In the genomic region with DNA sequence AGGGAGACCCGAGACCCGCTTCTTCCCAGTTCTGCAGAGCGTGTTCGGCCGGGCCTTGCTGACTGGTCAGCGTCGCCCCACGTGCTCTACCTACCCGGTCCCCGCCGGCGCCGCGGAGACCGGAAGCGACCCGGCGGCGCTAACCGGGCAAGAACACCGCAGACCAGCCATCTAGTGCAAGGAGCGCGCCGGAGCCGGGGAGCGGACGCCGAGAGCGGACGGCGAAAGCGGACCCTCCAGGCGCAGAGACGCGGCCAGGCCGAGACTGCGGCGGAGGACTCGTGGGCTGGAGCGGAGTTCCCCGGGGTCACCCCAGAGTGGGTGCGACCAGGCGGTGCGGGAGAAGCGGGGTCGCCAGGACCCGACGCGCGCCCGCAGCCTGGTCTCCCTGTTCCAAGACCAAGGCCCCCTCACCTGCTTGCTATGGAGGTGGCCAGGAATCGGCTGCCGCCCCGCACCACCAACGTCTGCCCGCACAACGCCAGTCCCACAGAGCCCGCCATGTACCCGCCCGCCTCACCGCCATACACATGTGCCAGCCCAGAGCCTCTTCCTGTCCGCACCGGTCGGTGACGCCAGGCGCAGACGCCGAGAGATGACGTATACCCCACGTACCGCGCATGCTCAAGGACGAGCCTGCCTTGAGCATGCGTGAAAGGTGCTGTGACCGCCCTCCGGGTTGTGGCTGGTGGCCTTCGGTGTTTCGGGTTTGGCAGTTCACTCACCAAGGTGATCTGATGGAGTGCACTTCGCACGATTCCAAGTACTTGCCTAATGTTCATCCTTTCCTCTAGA, we compare ENCODE assay signal across 8 cellular contexts. TPM values are rescaled to one million over a fixed set of nuclear protein-coding genes. Genes with fewer than 3 reads are reported as not detected.
DNase-seq lines count a peak whose midpoint lies in the region; ATAC-seq, FAIRE-seq and TF ChIP-seq lines count a peak whose summit lies in the region.

A gene with protein sequence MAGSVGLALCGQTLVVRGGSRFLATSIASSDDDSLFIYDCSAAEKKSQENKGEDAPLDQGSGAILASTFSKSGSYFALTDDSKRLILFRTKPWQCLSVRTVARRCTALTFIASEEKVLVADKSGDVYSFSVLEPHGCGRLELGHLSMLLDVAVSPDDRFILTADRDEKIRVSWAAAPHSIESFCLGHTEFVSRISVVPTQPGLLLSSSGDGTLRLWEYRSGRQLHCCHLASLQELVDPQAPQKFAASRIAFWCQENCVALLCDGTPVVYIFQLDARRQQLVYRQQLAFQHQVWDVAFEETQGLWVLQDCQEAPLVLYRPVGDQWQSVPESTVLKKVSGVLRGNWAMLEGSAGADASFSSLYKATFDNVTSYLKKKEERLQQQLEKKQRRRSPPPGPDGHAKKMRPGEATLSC (minus strand): TSS at position 547 of the 795 bp plus-strand sequence. CDS start 44 bp downstream, at position 503.

- DNase-seq in ELF-1 (ENCODE audit: low read depth, low spot score) (peak; percentile 99), H54 (ENCODE audit: insufficient read length, low spot score) (peak; percentile 99), LoVo (ENCODE audit: low spot score) (peak; percentile 98), RWPE1 (ENCODE audit: low spot score) (peak; percentile 99), fibroblast of lung (ENCODE audit: low read depth in 2 of 2) (peak; percentile 96 to 97)
- DNase-seq in naive thymus-derived CD4-positive, alpha-beta T cell = peak; percentile 97 to 100 (median 99)

- CTCF ChIA-PET in RWPE1 (lab: Yijun Ruan, JAX) = no interaction called here
- CTCF ChIA-PET in naive thymus-derived CD4-positive, alpha-beta T cell (lab: Charles Lee) = no interaction called here

- no peaks in the 10 kb centered on the region for H3K27me3 ChIP-seq in fibroblast of lung (ENCODE audit: control insufficient read depth, insufficient read depth, low read length)
- H3K27me3 ChIP-seq in naive thymus-derived CD4-positive, alpha-beta T cell (ENCODE audit: control insufficient read depth in 2 of 2, insufficient read depth in 2 of 2, low read length in 2 of 2) = no peaks in the 10 kb centered on the region

- intact Hi-C loops in naive thymus-derived CD4-positive, alpha-beta T cell (cut with micrococcal nuclease) = loop anchor here (1.0 to 2.0 kb wide), 5 partner anchors 14 to 781 kb away; a partner anchor contains a TSS

- TF ChIP-seq CTCF in RWPE1 (conservative IDR thresholded peaks at IDR 0.05; ENCODE audit: low read depth) (no peak), fibroblast of lung (conservative IDR thresholded peaks at IDR 0.05 in 1 of 2, IDR thresholded peaks at IDR 0.05 in 1 of 2; ENCODE audit: low read depth in 1 of 2, low read length in 2 of 2) (no peak)

- peaks cover 53% of the 10 kb centered on the region for H3K36me3 Mint-ChIP-seq in activated T-helper 17 cell treated with anti-CD3 and anti-CD28 coated beads, Interleukin-2, amount 50 U/mL, for 72 hours (ENCODE audit: low read depth)
- peaks cover 0 to 10% (median 4%) of the 10 kb centered on the region in 5 donors for H3K36me3 Mint-ChIP-seq in naive thymus-derived CD4-positive, alpha-beta T cell
- peaks cover 14% of the 10 kb centered on the region for H3K36me3 Mint-ChIP-seq in stimulated activated memory B cell treated with anti-CD40 and anti-IgM and Interleukin-4, amounts not matched to agents 10 μg/mL and 1 μg/mL and 100 μg/mL, for 72 hours

- H3K4me1 ChIP-seq in fibroblast of lung (ENCODE audit: control insufficient read depth, extremely low read depth, insufficient read depth, low read length) = no peaks in the 10 kb centered on the region
- H3K4me1 ChIP-seq in naive thymus-derived CD4-positive, alpha-beta T cell (ENCODE audit: control insufficient read depth in 2 of 2, insufficient read depth in 2 of 2, low read length in 2 of 2) = peaks cover 12 to 15% of the 10 kb centered on the region in 2 donors

- no peaks in the 10 kb centered on the region for H4K20me1 ChIP-seq in fibroblast of lung (ENCODE audit: control insufficient read depth, extremely low read depth, insufficient read depth, low read length)

- H3K4me3 ChIP-seq in fibroblast of lung (replicated peaks in 1 of 4; ENCODE audit: control extremely low read depth in 1 of 4, insufficient read depth in 1 of 4, low read depth in 3 of 4, low read length in 4 of 4) = peak within 1 kb of the TSS; percentile 61 to 96 (median 87)
- peak within 1 kb of the TSS; percentile 66 for H3K4me3 ChIP-seq in naive thymus-derived CD4-positive, alpha-beta T cell (ENCODE audit: low read length)

- H3K79me2 ChIP-seq in fibroblast of lung (ENCODE audit: control insufficient read depth, insufficient read depth, low read length) = peaks cover 26% of the 10 kb centered on the region

- peak; percentile 60 for FAIRE-seq in H54 (lab: Jason Lieb, UNC)

- H3K4me2 ChIP-seq in fibroblast of lung (ENCODE audit: extremely low read depth, insufficient read depth, low read length) = peak within 1 kb of the TSS; percentile 97

- peaks cover 12% of the 10 kb centered on the region for H3K4me1 Mint-ChIP-seq in activated T-helper 17 cell treated with anti-CD3 and anti-CD28 coated beads, Interleukin-2, amount 50 U/mL, for 72 hours
- H3K4me1 Mint-ChIP-seq in naive thymus-derived CD4-positive, alpha-beta T cell = peaks cover 17 to 41% (median 29%) of the 10 kb centered on the region in 7 donors
- peaks cover 28% of the 10 kb centered on the region for H3K4me1 Mint-ChIP-seq in stimulated activated memory B cell treated with anti-CD40 and anti-IgM and Interleukin-4, amounts not matched to agents 10 μg/mL and 1 μg/mL and 100 μg/mL, for 72 hours

- H3K27ac Mint-ChIP-seq in activated T-helper 17 cell treated with anti-CD3 and anti-CD28 coated beads, Interleukin-2, amount 50 U/mL, for 72 hours = peak within 1 kb of the TSS; percentile 98
- peak within 1 kb of the TSS; percentile 94 to 100 (median 98) for H3K27ac Mint-ChIP-seq in naive thymus-derived CD4-positive, alpha-beta T cell
- peak within 1 kb of the TSS; percentile 98 for H3K27ac Mint-ChIP-seq in stimulated activated memory B cell treated with anti-CD40 and anti-IgM and Interleukin-4, amounts not matched to agents 10 μg/mL and 1 μg/mL and 100 μg/mL, for 72 hours

- POLR2A ChIA-PET in RWPE1 (lab: Yijun Ruan, JAX; ENCODE audit: low non-redundant PET) = interaction anchor here (1.1 kb wide), 1 partner anchor 14 kb away, joined by 3 read pairs; a partner anchor contains a TSS
- POLR2A ChIA-PET in naive thymus-derived CD4-positive, alpha-beta T cell (lab: Charles Lee) = interaction anchor here (0.7 to 4.2 kb wide), 5 partner anchors 11 to 817 kb away, joined by 3 to 44 read pairs (median 3); a partner anchor contains a TSS

- H3K36me3 ChIP-seq in fibroblast of lung (ENCODE audit: control insufficient read depth, insufficient read depth, low read length) = no peaks in the 10 kb centered on the region
- H3K36me3 ChIP-seq in naive thymus-derived CD4-positive, alpha-beta T cell (ENCODE audit: control insufficient read depth in 2 of 3, insufficient read depth in 3 of 3, low read length in 3 of 3) = peaks cover 0 to 13% (median 0%) of the 10 kb centered on the region in 3 experiments

- peak within 1 kb of the TSS; percentile 72 for H2AFZ ChIP-seq in fibroblast of lung (ENCODE audit: low read length)

- peak within 1 kb of the TSS; percentile 90 for H3K4me3 Mint-ChIP-seq in activated T-helper 17 cell treated with anti-CD3 and anti-CD28 coated beads, Interleukin-2, amount 50 U/mL, for 72 hours
- H3K4me3 Mint-ChIP-seq in naive thymus-derived CD4-positive, alpha-beta T cell = peak within 1 kb of the TSS; percentile 93 to 99 (median 97)
- peak within 1 kb of the TSS; percentile 87 for H3K4me3 Mint-ChIP-seq in stimulated activated memory B cell treated with anti-CD40 and anti-IgM and Interleukin-4, amounts not matched to agents 10 μg/mL and 1 μg/mL and 100 μg/mL, for 72 hours

- H3K27me3 Mint-ChIP-seq in activated T-helper 17 cell treated with anti-CD3 and anti-CD28 coated beads, Interleukin-2, amount 50 U/mL, for 72 hours = no peaks in the 10 kb centered on the region
- peaks cover 0 to 6% (median 0%) of the 10 kb centered on the region in 5 donors for H3K27me3 Mint-ChIP-seq in naive thymus-derived CD4-positive, alpha-beta T cell
- no peaks in the 10 kb centered on the region for H3K27me3 Mint-ChIP-seq in stimulated activated memory B cell treated with anti-CD40 and anti-IgM and Interleukin-4, amounts not matched to agents 10 μg/mL and 1 μg/mL and 100 μg/mL, for 72 hours

- peak within 1 kb of the TSS; percentile 88 for H3K27ac ChIP-seq in RWPE1
- peak within 1 kb of the TSS; percentile 83 for H3K27ac ChIP-seq in fibroblast of lung (ENCODE audit: insufficient read depth, low read length)
- H3K27ac ChIP-seq in naive thymus-derived CD4-positive, alpha-beta T cell (ENCODE audit: low read depth, low read length) = peak within 1 kb of the TSS; percentile 85

- peak; percentile 97 for TF ChIP-seq POLR2A in H54 (IDR thresholded peaks at IDR 0.05; ENCODE audit: low read depth, low read length)

- no peaks in the 10 kb centered on the region for H3K9me3 ChIP-seq in fibroblast of lung (ENCODE audit: control insufficient read depth, insufficient read depth, low read depth, low read length)
- no peaks in the 10 kb centered on the region for H3K9me3 ChIP-seq in naive thymus-derived CD4-positive, alpha-beta T cell (ENCODE audit: control insufficient read depth in 2 of 3, low read length in 3 of 3)

- no peaks in the 10 kb centered on the region for H3K9me3 Mint-ChIP-seq in activated T-helper 17 cell treated with anti-CD3 and anti-CD28 coated beads, Interleukin-2, amount 50 U/mL, for 72 hours
- H3K9me3 Mint-ChIP-seq in naive thymus-derived CD4-positive, alpha-beta T cell = peaks cover 0 to 6% (median 0%) of the 10 kb centered on the region in 11 donors
- H3K9me3 Mint-ChIP-seq in stimulated activated memory B cell treated with anti-CD40 and anti-IgM and Interleukin-4, amounts not matched to agents 10 μg/mL and 1 μg/mL and 100 μg/mL, for 72 hours = no peaks in the 10 kb centered on the region

- peak within 1 kb of the TSS; percentile 92 for H3K9ac ChIP-seq in fibroblast of lung (ENCODE audit: insufficient read depth, low read length)

- peak; percentile 95 for ATAC-seq in activated T-helper 17 cell treated with anti-CD3 and anti-CD28 coated beads, Interleukin-2, amount 50 U/mL, for 72 hours (replicated peaks)
- ATAC-seq in naive thymus-derived CD4-positive, alpha-beta T cell = peak; percentile 97
- peak; percentile 98 for ATAC-seq in stimulated activated memory B cell treated with anti-CD40 and anti-IgM and Interleukin-4, amounts not matched to agents 10 μg/mL and 1 μg/mL and 100 μg/mL, for 72 hours

RNA-seq across cellular contexts. Expression of the gene that starts here (rescaled TPM):
- total RNA-seq in activated T-helper 17 cell treated with anti-CD3 and anti-CD28 coated beads, Interleukin-2, amount 50 U/mL, for 72 hours = 10 to 100 TPM; 20.1 to 52.0 TPM
- 9.8 and 10.2 TPM in 2 replicates for total RNA-seq in fibroblast of lung
- 8.2 and 11.7 TPM in 2 replicates for polyA plus RNA-seq in fibroblast of lung
- 11.3 and 20.7 TPM in 2 replicates for polyA plus RNA-seq in fibroblast of lung (2012)
- 18.8 and 22.4 TPM in 2 replicates for polyA minus RNA-seq in fibroblast of lung (ENCODE audit: low replicate concordance)
- total RNA-seq in naive thymus-derived CD4-positive, alpha-beta T cell = 10 to 100 TPM; 24.4 to 39.1 (median 30.5) TPM
- polyA plus RNA-seq in naive thymus-derived CD4-positive, alpha-beta T cell = 10 to 100 TPM; 10.4 TPM

Comparison
In these comparisons a context has a peak if more than half of its experiments do, and no peak if none do; other contexts are left out.
1. Peak in every context shown above with its lines: DNase-seq, ATAC-seq, H3K4me3 ChIP-seq and H3K27ac ChIP-seq.